In the genomic region with DNA sequence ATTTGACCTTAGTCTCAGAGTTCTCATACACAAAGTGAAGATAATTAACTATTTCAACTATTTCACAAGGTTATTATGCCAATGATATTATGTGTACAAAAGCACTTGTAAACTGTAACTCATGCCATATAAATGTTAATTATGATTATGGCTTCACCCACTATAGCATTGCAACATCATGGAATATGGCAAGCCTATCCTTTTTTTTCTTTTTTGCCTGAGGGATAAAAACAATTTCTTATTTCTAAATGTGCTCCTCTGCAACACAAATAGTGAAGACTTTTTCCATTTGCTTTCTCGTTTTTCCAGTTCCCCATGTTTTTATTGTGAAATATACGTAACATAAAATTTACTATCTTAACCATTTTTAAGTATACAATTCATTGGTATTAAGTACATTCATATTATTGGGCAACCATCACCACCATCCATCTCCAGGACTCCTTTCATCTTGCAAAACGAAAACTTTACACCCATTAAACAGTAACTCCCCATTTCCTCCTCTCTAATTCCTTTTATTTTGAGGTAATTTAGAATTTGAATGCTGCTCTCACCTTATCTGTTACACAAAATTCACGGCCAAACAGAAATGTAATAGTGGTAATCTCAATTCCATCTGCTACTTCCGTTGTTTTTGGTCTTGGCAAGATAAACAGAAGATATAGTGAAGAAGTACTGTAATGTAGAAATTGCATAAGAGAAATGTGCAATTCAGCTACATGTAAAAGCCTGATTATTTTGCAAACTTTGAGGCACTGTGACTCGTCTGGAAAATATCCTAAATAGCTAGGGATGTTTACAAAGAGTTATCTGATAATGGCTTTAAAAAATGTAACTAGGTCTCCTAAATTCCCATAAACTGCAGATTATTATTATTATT, we compare ENCODE assay signal across 2 cellular contexts.
A peak's percentile ranks its signal among the peaks of the same experiment; 100 is the strongest.
TF ChIP-seq lines count a peak whose summit lies in the region.

No MANE protein-coding gene starts in this region.

TF ChIP-seq in IMR-90, 13 proteins besides CTCF, POLR2A, EP300 and RAD21:
- TF ChIP-seq MAFK (IDR thresholded peaks at IDR 0.05; ENCODE audit: low read depth, low read length) (peak; percentile 29; the same call in 1 of the 2 replicates), FOS (IDR thresholded peaks at IDR 0.05; ENCODE audit: low read depth, low read length) (no peak; the same call in 1 of the 2 replicates), CEBPB (IDR thresholded peaks at IDR 0.05; ENCODE audit: low read depth, low read length) (peak; percentile 83)

TF ChIP-seq in HEK293T, 16 proteins besides CTCF, POLR2A, EP300 and RAD21:
- TF ChIP-seq TARDBP (IDR thresholded peaks at IDR 0.05) (no peak), FOXK2 (IDR thresholded peaks at IDR 0.05) (no peak), ELF4 (IDR thresholded peaks at IDR 0.05) (no peak), SP1 (IDR thresholded peaks at IDR 0.05) (no peak), CTBP1 (IDR thresholded peaks at IDR 0.05; ENCODE audit: borderline replicate concordance) (no peak), FOXM1 (IDR thresholded peaks at IDR 0.05; ENCODE audit: borderline replicate concordance) (no peak), LEF1 (IDR thresholded peaks at IDR 0.05; ENCODE audit: borderline replicate concordance) (no peak), ARNT (IDR thresholded peaks at IDR 0.05) (no peak), NFRKB (IDR thresholded peaks at IDR 0.05) (no peak), SUZ12 (IDR thresholded peaks at IDR 0.05) (no peak), L3MBTL2 (conservative IDR thresholded peaks at IDR 0.05) (no peak), BHLHE40 (IDR thresholded peaks at IDR 0.05; ENCODE audit: borderline replicate concordance) (no peak), HDGF (IDR thresholded peaks at IDR 0.05; ENCODE audit: borderline replicate concordance) (no peak), FOXA1 (IDR thresholded peaks at IDR 0.05) (no peak), ZNF384 (IDR thresholded peaks at IDR 0.05) (no peak)
- TF ChIP-seq, protein P1, sequence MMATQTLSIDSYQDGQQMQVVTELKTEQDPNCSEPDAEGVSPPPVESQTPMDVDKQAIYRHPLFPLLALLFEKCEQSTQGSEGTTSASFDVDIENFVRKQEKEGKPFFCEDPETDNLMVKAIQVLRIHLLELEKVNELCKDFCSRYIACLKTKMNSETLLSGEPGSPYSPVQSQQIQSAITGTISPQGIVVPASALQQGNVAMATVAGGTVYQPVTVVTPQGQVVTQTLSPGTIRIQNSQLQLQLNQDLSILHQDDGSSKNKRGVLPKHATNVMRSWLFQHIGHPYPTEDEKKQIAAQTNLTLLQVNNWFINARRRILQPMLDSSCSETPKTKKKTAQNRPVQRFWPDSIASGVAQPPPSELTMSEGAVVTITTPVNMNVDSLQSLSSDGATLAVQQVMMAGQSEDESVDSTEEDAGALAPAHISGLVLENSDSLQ (IDR thresholded peaks at IDR 0.05), result no peak
